In the genomic region with DNA sequence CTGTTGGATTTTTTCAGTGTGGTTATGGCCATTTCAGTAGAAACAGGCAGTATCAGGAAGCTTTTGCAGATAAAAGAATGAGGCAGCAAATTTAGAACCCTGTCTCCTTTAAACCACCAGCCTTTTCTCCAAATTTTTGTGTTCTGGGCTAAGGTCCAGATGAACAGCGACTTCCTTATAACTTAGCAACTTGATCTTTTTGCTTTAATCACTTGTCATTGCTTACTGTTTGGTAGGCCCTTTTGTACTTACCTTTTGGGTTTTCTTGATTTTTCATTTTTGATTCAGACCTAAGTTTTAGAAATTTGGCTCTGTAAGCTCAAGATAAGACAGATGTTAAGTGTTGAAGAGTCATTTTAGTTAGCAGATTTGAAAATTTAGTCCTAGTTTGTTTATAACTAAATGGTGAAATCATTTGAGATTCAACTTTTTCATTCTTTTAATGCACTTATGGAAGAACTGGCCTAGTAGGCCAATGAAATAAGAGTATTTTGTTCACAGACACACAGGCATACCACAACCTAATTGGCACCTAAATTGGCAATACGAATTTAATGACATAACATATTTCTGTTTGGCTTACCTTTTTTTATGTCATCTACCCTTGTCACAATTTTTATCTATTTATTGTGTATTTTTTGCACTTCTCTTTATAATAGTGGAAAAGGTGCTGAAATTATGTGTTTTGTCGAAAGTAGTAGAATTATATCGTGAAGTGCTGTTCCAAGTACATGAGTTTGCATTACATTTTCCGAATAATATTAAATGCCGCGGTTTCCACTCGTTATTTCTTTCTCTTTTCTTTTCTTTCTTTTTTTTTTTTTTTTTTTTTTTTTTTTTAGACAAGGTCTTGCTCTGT, we compare ENCODE assay signal across 8 cellular contexts. TPM values are rescaled to one million over a fixed set of nuclear protein-coding genes. Genes with fewer than 3 reads are reported as not detected.
DNase-seq lines count a peak whose midpoint lies in the region; ATAC-seq and TF ChIP-seq lines count a peak whose summit lies in the region.

No MANE protein-coding gene starts in this region.

- H3K4me3 ChIP-seq in coronary artery = peak overlapping the region; percentile 92

- H3K36me3 ChIP-seq in ES-I3 (ENCODE audit: insufficient read depth, low read length) = no peaks in the 10 kb centered on the region; the same call in 1 of the 2 replicates

- H3K9me3 ChIP-seq in ES-I3 (ENCODE audit: control insufficient read depth, insufficient read depth, low read length) = no peaks in the 10 kb centered on the region

- DNase-seq in NCI-H69 (lab: John Stamatoyannopoulos, UW) = peak; percentile 31
- no peak for DNase-seq in coronary artery (ENCODE audit: low spot score)
- no peak for DNase-seq in osteocyte (ENCODE audit: extremely low spot score, unreplicated experiment)
- no peak for DNase-seq in activated CD4-positive, CD25-positive, alpha-beta regulatory T cell treated with anti-CD3 and anti-CD28 coated beads, Interleukin-2, amount 50 U/mL, for 72 hours
- DNase-seq in NCI-H82 treated with DMSO at 0.1 percent for 48 hours (lab: John Stamatoyannopoulos, UW; ENCODE audit: unreplicated experiment) = no peak

- peak overlapping the region; percentile 92 for H3K9ac ChIP-seq in ES-I3 (ENCODE audit: low read depth, low read length)

- H3K27ac ChIP-seq in coronary artery = peak overlapping the region; percentile 88 to 97

- no peaks in the 10 kb centered on the region for H3K36me3 Mint-ChIP-seq in osteocyte (ENCODE audit: unreplicated experiment)

- H3K27ac Mint-ChIP-seq in osteocyte (ENCODE audit: unreplicated experiment) = peak overlapping the region; percentile 88

- H3K9me3 Mint-ChIP-seq in osteocyte (ENCODE audit: unreplicated experiment) = no peaks in the 10 kb centered on the region

- no peaks in the 10 kb centered on the region for H3K27me3 Mint-ChIP-seq in osteocyte (ENCODE audit: unreplicated experiment)

- ATAC-seq in GM21529 (IDR thresholded peaks at IDR 0.05; ENCODE audit: unreplicated experiment) (no peak), GM18907 (IDR thresholded peaks at IDR 0.05; ENCODE audit: unreplicated experiment) (no peak)

- H3K4me3 Mint-ChIP-seq in osteocyte (ENCODE audit: unreplicated experiment) = peak overlapping the region; percentile 91

- H3K4me1 ChIP-seq in ES-I3 (ENCODE audit: insufficient read depth, low read length) = peaks cover 13% of the 10 kb centered on the region

- H3K4me1 Mint-ChIP-seq in osteocyte (ENCODE audit: unreplicated experiment) = peaks cover 44% of the 10 kb centered on the region

- TF ChIP-seq CTCF in coronary artery (IDR thresholded peaks at IDR 0.05) (no peak), osteocyte (IDR thresholded peaks at IDR 0.05) (no peak)

RNA-seq across cellular contexts. Expression of gene RTN3, which starts 2.1 kb away (rescaled TPM):
- total RNA-seq in osteocyte = 109 and 117 TPM in 2 replicates

RNA-seq across cellular contexts. Expression of gene ATL3, which starts 12.2 kb away (rescaled TPM):
- total RNA-seq in osteocyte = 96.9 and 107 TPM in 2 replicates
